ENCODE assay signal across 2 cellular contexts in genomic region chr13:78618411-78618810, GRCh38.
TF ChIP-seq lines count a peak whose summit lies in the region.

No MANE protein-coding gene starts in this region.

TF ChIP-seq in HEK293, 187 proteins besides CTCF, POLR2A, EP300 and RAD21 (continues in another document):
- peak; percentile 99 for TF ChIP-seq FEZF1 (tag by site-specific recombination; IDR thresholded peaks at IDR 0.05)
- peak; percentile 64 for TF ChIP-seq ZBTB44 (tag by site-specific recombination; IDR thresholded peaks at IDR 0.05)
- TF ChIP-seq ZSCAN30 (tag by site-specific recombination; IDR thresholded peaks at IDR 0.05) = peak; percentile 68; the same call in 1 of the 2 replicates
- 0 out of 2 replicates have a peak, but pooled peaks have one; percentile 44 for TF ChIP-seq ZNF488 (tag by site-specific recombination; IDR thresholded peaks at IDR 0.05)
- TF ChIP-seq ZIC2 (tag by site-specific recombination; IDR thresholded peaks at IDR 0.05) = peak; percentile 75
- no peak for TF ChIP-seq ZNF747 (tag by site-specific recombination; IDR thresholded peaks at IDR 0.05)
- TF ChIP-seq ZNF830 (tag by site-specific recombination; IDR thresholded peaks at IDR 0.05; ENCODE audit: low read depth) = no peak
- TF ChIP-seq MZF1 (tag by site-specific recombination; IDR thresholded peaks at IDR 0.05; ENCODE audit: borderline replicate concordance) = peak; percentile 85; the same call in 1 of the 2 replicates
- 0 out of 2 replicates have a peak, but pooled peaks have one; percentile 34 for TF ChIP-seq HIC1 (tag by site-specific recombination; IDR thresholded peaks at IDR 0.05)
- TF ChIP-seq ZNF24 (tag by site-specific recombination; IDR thresholded peaks at IDR 0.05) = 0 out of 2 replicates have a peak, but pooled peaks have one; percentile 22
- TF ChIP-seq IKZF3 (tag by site-specific recombination; IDR thresholded peaks at IDR 0.05) = peak; percentile 77
- TF ChIP-seq ZFP3 (tag by site-specific recombination; IDR thresholded peaks at IDR 0.05; ENCODE audit: low read depth) = 0 out of 2 replicates have a peak, but pooled peaks have one; percentile 44
- TF ChIP-seq EGR2 (tag by site-specific recombination; IDR thresholded peaks at IDR 0.05; ENCODE audit: low read depth) = peak; percentile 83
- peak; percentile 80 for TF ChIP-seq PRDM4 (tag by site-specific recombination; IDR thresholded peaks at IDR 0.05)
- TF ChIP-seq KLF7 (tag by site-specific recombination; IDR thresholded peaks at IDR 0.05; ENCODE audit: borderline replicate concordance) = peak; percentile 51; the same call in 1 of the 2 replicates
- TF ChIP-seq TRIM28 (IDR thresholded peaks at IDR 0.05; ENCODE audit: borderline replicate concordance, low read length) = peak; percentile 66; the same call in 1 of the 2 replicates
- TF ChIP-seq ZXDB (tag by site-specific recombination; IDR thresholded peaks at IDR 0.05) = peak; percentile 74
- TF ChIP-seq GLIS1 (tag by site-specific recombination; IDR thresholded peaks at IDR 0.05) = peak; percentile 81
- TF ChIP-seq BCL6B (tag by site-specific recombination; IDR thresholded peaks at IDR 0.05) = peak; percentile 60
- peak; percentile 98 for TF ChIP-seq TCF7L2 (IDR thresholded peaks at IDR 0.05; ENCODE audit: borderline replicate concordance, low read depth, low read length)
- no peak for TF ChIP-seq ZNF560 (tag by site-specific recombination; IDR thresholded peaks at IDR 0.05; ENCODE audit: borderline replicate concordance)

TF ChIP-seq in H1, 55 proteins besides CTCF, POLR2A, EP300 and RAD21:
- TF ChIP-seq USF2 (IDR thresholded peaks at IDR 0.05; ENCODE audit: low read length) (no peak), ZNF274 (IDR thresholded peaks at IDR 0.05; ENCODE audit: borderline replicate concordance, extremely low read depth, low read length) (no peak), ASH2L (IDR thresholded peaks at IDR 0.05; ENCODE audit: low read length) (no peak), GABPA (IDR thresholded peaks at IDR 0.05; ENCODE audit: borderline replicate concordance, insufficient read depth, low read length) (no peak), EZH2 (IDR thresholded peaks at IDR 0.05; ENCODE audit: low read depth, low read length, severe bottlenecking) (no peak), TAF7 (optimal IDR thresholded peaks at IDR 0.05; ENCODE audit: borderline replicate concordance, low read depth, low read length) (no peak), HDAC6 (IDR thresholded peaks at IDR 0.05; ENCODE audit: low read depth, low read length) (no peak), CBX8 (IDR thresholded peaks at IDR 0.05; ENCODE audit: borderline replicate concordance, low read depth, low read length) (no peak), POU5F1 (IDR thresholded peaks at IDR 0.05; ENCODE audit: low read depth, low read length) (no peak), SP1 (IDR thresholded peaks at IDR 0.05; ENCODE audit: low read depth, low read length) (no peak), TBP (IDR thresholded peaks at IDR 0.05; ENCODE audit: low read depth, low read length) (no peak), TCF12 (IDR thresholded peaks at IDR 0.05; ENCODE audit: low read depth, low read length) (no peak), BRCA1 (IDR thresholded peaks at IDR 0.05; ENCODE audit: low read depth, low read length) (no peak), E2F6 (IDR thresholded peaks at IDR 0.05) (no peak), SRF (IDR thresholded peaks at IDR 0.05; ENCODE audit: low read depth, low read length) (no peak)
